ENCODE assay signal across 32 cellular contexts in the genomic region with DNA sequence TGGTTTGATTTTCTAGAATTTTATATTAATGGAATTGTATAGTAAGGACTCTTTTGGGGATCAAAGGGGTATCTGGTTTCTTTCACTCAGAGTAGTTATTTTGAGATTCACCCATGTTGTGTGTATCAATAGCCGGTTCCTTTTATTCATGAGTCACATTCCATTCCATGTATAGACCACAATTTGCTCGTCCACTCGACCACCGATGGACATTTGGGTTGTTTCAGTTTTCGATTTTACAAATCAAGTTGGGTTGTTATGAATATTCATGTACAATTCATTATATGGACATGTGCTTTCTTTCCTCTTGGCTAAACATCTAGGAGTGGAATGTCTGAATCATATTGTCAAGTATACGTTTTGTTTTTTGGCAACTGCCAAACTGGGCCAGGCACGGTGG. TPM values are rescaled to one million over a fixed set of nuclear protein-coding genes. Genes with fewer than 3 reads are reported as not detected.
"Had no signal": no experiment of that assay in that cellular context is flagged by ENCODE, and none has a peak within 500 bp of the region (broad histone marks: within the 10 kb centered on the region; RNA-seq: fewer than 3 reads in every experiment).

No MANE protein-coding gene starts in this region.

- H3K4me3 ChIP-seq: coronary artery, dorsolateral prefrontal cortex, esophagus muscularis mucosa, gastrocnemius medialis, heart left ventricle had no signal

- H3K27ac ChIP-seq: brain microvascular endothelial cell, coronary artery, dorsolateral prefrontal cortex, esophagus muscularis mucosa, foreskin keratinocyte, gastrocnemius medialis, heart left ventricle had no signal

- H3K4me3 Mint-ChIP-seq: activated CD4-positive, alpha-beta memory T cell treated with anti-CD3 and anti-CD28 coated beads for 36 hours; activated CD4-positive, alpha-beta T cell treated with anti-CD3 and anti-CD28 coated beads for 36 hours; activated CD4-positive, alpha-beta T cell treated with anti-CD3 and anti-CD28 coated beads, Interleukin-2, amount 10 ng/mL, durations not matched to agents 24 days and 14 days; activated naive CD4-positive, alpha-beta T cell treated with anti-CD3 and anti-CD28 coated beads for 36 hours; activated naive CD8-positive, alpha-beta T cell treated with anti-CD3 and anti-CD28 coated beads, Interleukin-2, amount 10 ng/mL, durations not matched to agents 7 days and 5 days; activated T-cell treated with anti-CD3 and anti-CD28 coated beads, Interleukin-2, amount 50 U/mL, for 4 hours; activated T-helper 17 cell treated with anti-CD3 and anti-CD28 coated beads, Interleukin-2, amount 50 U/mL, for 72 hours; central memory CD8-positive, alpha-beta T cell; dendritic cell treated with granulocyte-macrophage colony-stimulating factor and Interleukin-4, amounts not matched to agents 40 ng/mL and 50 ng/mL, for 4 days; endodermal cell had no signal

- FAIRE-seq: astrocyte, bronchial epithelial cell had no signal

- H3K27me3 Mint-ChIP-seq: activated CD4-positive, alpha-beta memory T cell treated with anti-CD3 and anti-CD28 coated beads for 36 hours; activated CD4-positive, alpha-beta T cell treated with anti-CD3 and anti-CD28 coated beads for 36 hours; activated CD4-positive, alpha-beta T cell treated with anti-CD3 and anti-CD28 coated beads, Interleukin-2, amount 10 ng/mL, durations not matched to agents 24 days and 14 days; activated naive CD8-positive, alpha-beta T cell treated with anti-CD3 and anti-CD28 coated beads, Interleukin-2, amount 10 ng/mL, durations not matched to agents 7 days and 5 days; activated T-helper 17 cell treated with anti-CD3 and anti-CD28 coated beads, Interleukin-2, amount 50 U/mL, for 72 hours; central memory CD8-positive, alpha-beta T cell had no signal

- H3K36me3 ChIP-seq: brain microvascular endothelial cell, esophagus muscularis mucosa, gastrocnemius medialis, heart left ventricle had no signal

- H3K9me3 Mint-ChIP-seq: activated CD4-positive, alpha-beta memory T cell treated with anti-CD3 and anti-CD28 coated beads for 36 hours; activated CD4-positive, alpha-beta T cell treated with anti-CD3 and anti-CD28 coated beads, Interleukin-2, amount 10 ng/mL, durations not matched to agents 24 days and 14 days; activated naive CD4-positive, alpha-beta T cell treated with anti-CD3 and anti-CD28 coated beads for 36 hours; activated naive CD4-positive, alpha-beta T cell treated with anti-CD3 and anti-CD28 coated beads, Interleukin-2, amount 50 U/mL, for 72 hours; activated naive CD8-positive, alpha-beta T cell treated with anti-CD3 and anti-CD28 coated beads, Interleukin-2, amount 10 ng/mL, durations not matched to agents 7 days and 5 days; activated T-cell treated with anti-CD3 and anti-CD28 coated beads, Interleukin-2, amount 50 U/mL, for 4 hours; activated T-helper 17 cell treated with anti-CD3 and anti-CD28 coated beads, Interleukin-2, amount 50 U/mL, for 72 hours; central memory CD8-positive, alpha-beta T cell; dendritic cell treated with granulocyte-macrophage colony-stimulating factor and Interleukin-4, amounts not matched to agents 40 ng/mL and 50 ng/mL, for 4 days; endodermal cell had no signal

- H3K27me3 ChIP-seq: brain microvascular endothelial cell, dorsolateral prefrontal cortex, esophagus muscularis mucosa, foreskin keratinocyte, gastrocnemius medialis, heart left ventricle had no signal

- H3K27ac Mint-ChIP-seq: activated CD4-positive, alpha-beta memory T cell treated with anti-CD3 and anti-CD28 coated beads for 36 hours; activated CD4-positive, alpha-beta T cell treated with anti-CD3 and anti-CD28 coated beads for 36 hours; activated CD4-positive, alpha-beta T cell treated with anti-CD3 and anti-CD28 coated beads, Interleukin-2, amount 10 ng/mL, durations not matched to agents 24 days and 14 days; activated naive CD4-positive, alpha-beta T cell treated with anti-CD3 and anti-CD28 coated beads for 36 hours; activated naive CD4-positive, alpha-beta T cell treated with anti-CD3 and anti-CD28 coated beads, Interleukin-2, amount 50 U/mL, for 72 hours; activated naive CD8-positive, alpha-beta T cell treated with anti-CD3 and anti-CD28 coated beads, Interleukin-2, amount 10 ng/mL, durations not matched to agents 7 days and 5 days; activated T-helper 17 cell treated with anti-CD3 and anti-CD28 coated beads, Interleukin-2, amount 50 U/mL, for 72 hours; dendritic cell treated with granulocyte-macrophage colony-stimulating factor and Interleukin-4, amounts not matched to agents 40 ng/mL and 50 ng/mL, for 4 days; endodermal cell had no signal

- H3K4me1 ChIP-seq: foreskin keratinocyte had no signal

- H3K36me3 Mint-ChIP-seq: activated CD4-positive, alpha-beta memory T cell treated with anti-CD3 and anti-CD28 coated beads for 36 hours; activated naive CD4-positive, alpha-beta T cell treated with anti-CD3 and anti-CD28 coated beads, Interleukin-2, amount 50 U/mL, for 72 hours; activated naive CD8-positive, alpha-beta T cell treated with anti-CD3 and anti-CD28 coated beads, Interleukin-2, amount 10 ng/mL, durations not matched to agents 7 days and 5 days had no signal

- H3K9me3 ChIP-seq: esophagus muscularis mucosa, gastrocnemius medialis, heart left ventricle had no signal

- H3K4me1 Mint-ChIP-seq: activated T-helper 17 cell treated with anti-CD3 and anti-CD28 coated beads, Interleukin-2, amount 50 U/mL, for 72 hours had no signal

- ATAC-seq: activated CD4-positive, alpha-beta T cell treated with anti-CD3 and anti-CD28 coated beads for 36 hours; activated naive CD4-positive, alpha-beta T cell treated with anti-CD3 and anti-CD28 coated beads, Interleukin-2, amount 50 U/mL, for 72 hours; activated T-cell treated with anti-CD3 and anti-CD28 coated beads, Interleukin-2, amount 50 U/mL, for 4 hours; activated T-helper 17 cell treated with anti-CD3 and anti-CD28 coated beads, Interleukin-2, amount 50 U/mL, for 72 hours; foreskin keratinocyte; gastrocnemius medialis; heart left ventricle had no signal

- DNase-seq: activated CD4-positive, alpha-beta memory T cell treated with anti-CD3 and anti-CD28 coated beads for 36 hours; activated CD4-positive, alpha-beta T cell treated with anti-CD3 and anti-CD28 coated beads for 36 hours; activated CD4-positive, alpha-beta T cell treated with anti-CD3 and anti-CD28 coated beads, Interleukin-2, amount 10 ng/mL, durations not matched to agents 24 days and 14 days; activated CD4-positive, CD25-positive, alpha-beta regulatory T cell; activated CD4-positive, CD25-positive, alpha-beta regulatory T cell treated with anti-CD3 and anti-CD28 coated beads, Interleukin-2, amount 50 U/mL, for 72 hours; activated CD8-positive, alpha-beta memory T cell treated with anti-CD3 and anti-CD28 coated beads, Interleukin-2, amount 50 U/mL, for 48 hours; activated effector memory CD4-positive, alpha-beta T cell treated with Interleukin-2 at 50 U/mL for 16 hours; activated gamma-delta T cell treated with Interleukin-2 at 50 U/mL for 16 hours; activated naive CD4-positive, alpha-beta T cell treated with anti-CD3 and anti-CD28 coated beads for 36 hours; activated naive CD8-positive, alpha-beta T cell treated with anti-CD3 and anti-CD28 coated beads, Interleukin-2, amount 10 ng/mL, durations not matched to agents 7 days and 5 days; activated T-cell treated with anti-CD3 and anti-CD28 coated beads, Interleukin-2, amount 50 U/mL, for 4 hours; anterior cingulate cortex; brain microvascular endothelial cell; dorsolateral prefrontal cortex; effector memory CD4-positive, alpha-beta T cell; endodermal cell; erythroblast; foreskin keratinocyte; gastrocnemius medialis; glutamatergic neuron; heart left ventricle; T-helper 2 cell had no signal

RNA-seq across cellular contexts. Expression of gene ZNF114, which starts 45.8 kb away (rescaled TPM):
- total RNA-seq: activated naive CD4-positive, alpha-beta T cell treated with anti-CD3 and anti-CD28 coated beads for 36 hours; T-helper 1 cell treated with Interleukin-12 subunit alpha and Interleukin-12 subunit beta and Interleukin-4 antibody, amounts not matched to agents 30 ng/mL and 1 ng/mL, for 36 hours had no signal

RNA-seq across cellular contexts. Expression of gene SYNGR4, which starts 48.5 kb away (rescaled TPM):
- total RNA-seq: activated CD4-positive, alpha-beta T cell treated with anti-CD3 and anti-CD28 coated beads, Interleukin-2, amount 10 ng/mL, durations not matched to agents 24 days and 14 days; activated T-cell treated with anti-CD3 and anti-CD28 coated beads, Interleukin-2, amount 50 U/mL, for 4 hours; activated T-helper 17 cell treated with anti-CD3 and anti-CD28 coated beads, Interleukin-2, amount 50 U/mL, for 72 hours; astrocyte; bronchial epithelial cell; cardiac septum; endodermal cell; esophagus muscularis mucosa; gastrocnemius medialis; heart left ventricle; T-helper 1 cell treated with Interleukin-12 subunit alpha and Interleukin-12 subunit beta and Interleukin-4 antibody, amounts not matched to agents 30 ng/mL and 1 ng/mL, for 36 hours had no signal
- polyA plus RNA-seq: foreskin keratinocyte, heart left ventricle had no signal
